16 cellular contexts compared by ENCODE assay signal in genomic region chr1:89831462-89832113, GRCh38. TPM values are rescaled to one million over a fixed set of nuclear protein-coding genes. Genes with fewer than 3 reads are reported as not detected.
DNase-seq lines count a peak whose midpoint lies in the region; ATAC-seq, FAIRE-seq and TF ChIP-seq lines count a peak whose summit lies in the region.
"Had no signal": no experiment of that assay in that cellular context is flagged by ENCODE, and none has a peak within 500 bp of the region (broad histone marks: within the 10 kb centered on the region; RNA-seq: fewer than 3 reads in every experiment).

No MANE protein-coding gene starts in this region.

- H3K79me2 ChIP-seq in neural cell (replicated peaks; ENCODE audit: insufficient read depth, low read length) = peaks cover 44% of the 10 kb centered on the region

- H3K9me3 Mint-ChIP-seq in endodermal cell (no peaks in the 10 kb centered on the region), progenitor cell of endocrine pancreas (ENCODE audit: low read depth) (no peaks in the 10 kb centered on the region)
- H3K9me3 Mint-ChIP-seq in natural killer cell treated with Interleukin-12 subunit alpha and Interleukin-12 subunit beta and Interleukin-15 and Interleukin-18, amount 100 ng/mL, for 72 hours = no peaks in the 10 kb centered on the region
- H3K9me3 Mint-ChIP-seq: activated naive CD4-positive, alpha-beta T cell treated with anti-CD3 and anti-CD28 coated beads, Interleukin-2, amount 10 ng/mL, durations not matched to agents 7 days and 5 days; T-helper 1 cell treated with Interleukin-12 subunit alpha and Interleukin-12 subunit beta and Interleukin-4 antibody, amounts not matched to agents 30 μg/mL and 1 μg/mL, for 36 hours had no signal

- H3K36me3 ChIP-seq in endodermal cell (ENCODE audit: control insufficient read depth, insufficient read depth, low read length) (no peaks in the 10 kb centered on the region), neural cell (ENCODE audit: insufficient read depth, low read length) (no peaks in the 10 kb centered on the region)
- H3K36me3 ChIP-seq: breast epithelium had no signal

- H3K4me3 ChIP-seq in A549 (no peak overlapping the region), endodermal cell (ENCODE audit: low read length) (no peak overlapping the region), neural cell (ENCODE audit: low read length) (peak overlapping the region; percentile 38)
- H3K4me3 ChIP-seq: breast epithelium, skin epidermis had no signal

- H3K9ac ChIP-seq in endodermal cell (ENCODE audit: extremely low read depth, low read length, poor library complexity, severe bottlenecking) = no peak overlapping the region
- H3K9ac ChIP-seq in neural cell (ENCODE audit: low read length) = peak overlapping the region; percentile 27

- H3K4me1 Mint-ChIP-seq in endodermal cell (peaks cover 22% of the 10 kb centered on the region), progenitor cell of endocrine pancreas (ENCODE audit: low read depth) (peaks cover 34% of the 10 kb centered on the region)
- H3K4me1 Mint-ChIP-seq in natural killer cell treated with Interleukin-12 subunit alpha and Interleukin-12 subunit beta and Interleukin-15 and Interleukin-18, amount 100 ng/mL, for 72 hours (ENCODE audit: low read depth in 2 of 2) = peaks cover 0 to 7% of the 10 kb centered on the region in 2 donors

- H3K4me2 ChIP-seq in A549 = peak overlapping the region; percentile 31
- no peak overlapping the region for H3K4me2 ChIP-seq in neural cell (ENCODE audit: low read length)

- H4K20me1 ChIP-seq in neural cell (ENCODE audit: insufficient read depth) = no peaks in the 10 kb centered on the region

- DNase-seq in A549 (ENCODE audit: low read depth in 1 of 2, low spot score in 1 of 2) (no peak), NCI-H2227 treated with DMSO at 0.1 percent for 48 hours (lab: John Stamatoyannopoulos, UW) (peak; percentile 25), endodermal cell (no peak), CD1c-positive myeloid dendritic cell (ENCODE audit: extremely low spot score) (no peak), progenitor cell of endocrine pancreas (ENCODE audit: low spot score, unreplicated experiment) (no peak)
- no peak for DNase-seq in natural killer cell treated with Interleukin-12 subunit alpha and Interleukin-12 subunit beta and Interleukin-15 and Interleukin-18, amount 100 ng/mL, for 72 hours (ENCODE audit: low spot score)
- DNase-seq: activated CD4-positive, alpha-beta T cell treated with anti-CD3 and anti-CD28 coated beads for 4 hours; activated naive CD4-positive, alpha-beta T cell treated with anti-CD3 and anti-CD28 coated beads, Interleukin-2, amount 10 ng/mL, durations not matched to agents 7 days and 5 days; Right ventricle myocardium superior; stimulated activated CD4-positive, alpha-beta T cell treated with anti-CD3 and anti-CD28 coated beads, Interleukin-4, amount 100 ng/mL, for 4 hours had no signal

- FAIRE-seq in A549 (lab: Jason Lieb, UNC) = no peak
- FAIRE-seq: H54 had no signal

- no peak overlapping the region for H3K27ac Mint-ChIP-seq in endodermal cell
- H3K27ac Mint-ChIP-seq in natural killer cell treated with Interleukin-12 subunit alpha and Interleukin-12 subunit beta and Interleukin-15 and Interleukin-18, amount 100 ng/mL, for 72 hours = no peak overlapping the region
- H3K27ac Mint-ChIP-seq in progenitor cell of endocrine pancreas = no peak overlapping the region
- H3K27ac Mint-ChIP-seq: activated naive CD4-positive, alpha-beta T cell treated with anti-CD3 and anti-CD28 coated beads, Interleukin-2, amount 10 ng/mL, durations not matched to agents 7 days and 5 days; T-helper 1 cell treated with Interleukin-12 subunit alpha and Interleukin-12 subunit beta and Interleukin-4 antibody, amounts not matched to agents 30 μg/mL and 1 μg/mL, for 36 hours had no signal

- H3K9me3 ChIP-seq in A549 (no peaks in the 10 kb centered on the region), endodermal cell (ENCODE audit: control insufficient read depth, low read length) (no peaks in the 10 kb centered on the region), neural cell (ENCODE audit: low read length) (no peaks in the 10 kb centered on the region)
- H3K9me3 ChIP-seq: breast epithelium had no signal

- no peak for TF ChIP-seq POLR2A in A549 (IDR thresholded peaks at IDR 0.05; ENCODE audit: low read length)

- H3K36me3 Mint-ChIP-seq in endodermal cell (ENCODE audit: low read depth) (peaks cover 7% of the 10 kb centered on the region), progenitor cell of endocrine pancreas (ENCODE audit: insufficient read depth) (peaks cover 6% of the 10 kb centered on the region)
- H3K36me3 Mint-ChIP-seq in natural killer cell treated with Interleukin-12 subunit alpha and Interleukin-12 subunit beta and Interleukin-15 and Interleukin-18, amount 100 ng/mL, for 72 hours = no peaks in the 10 kb centered on the region
- H3K36me3 Mint-ChIP-seq: activated naive CD4-positive, alpha-beta T cell treated with anti-CD3 and anti-CD28 coated beads, Interleukin-2, amount 10 ng/mL, durations not matched to agents 7 days and 5 days had no signal

- H3K4me1 ChIP-seq in A549 (peaks cover 61% of the 10 kb centered on the region), endodermal cell (ENCODE audit: control insufficient read depth, insufficient read depth, low read length) (peaks cover 2% of the 10 kb centered on the region)

- no peaks in the 10 kb centered on the region for H3F3A ChIP-seq in neural cell (ENCODE audit: insufficient read depth, low read length, poor library complexity, severe bottlenecking)

- H2AFZ ChIP-seq in neural cell (ENCODE audit: low read depth, low read length) = no peak overlapping the region

- H3K27ac ChIP-seq in A549 = no peak overlapping the region
- H3K27ac ChIP-seq in endodermal cell (ENCODE audit: low read depth, low read length) = peak overlapping the region; percentile 18
- H3K27ac ChIP-seq in neural cell (ENCODE audit: low read length) = no peak overlapping the region
- H3K27ac ChIP-seq: skin epidermis had no signal

- POLR2A ChIA-PET in A549 (lab: Yijun Ruan, JAX) = no interaction called here

- ATAC-seq in A549 (peak; percentile 43 to 52; a peak in 3 of 6 replicates), HG02970 (IDR thresholded peaks at IDR 0.05; ENCODE audit: low FRiP score, unreplicated experiment) (no peak)
- ATAC-seq in natural killer cell treated with Interleukin-12 subunit alpha and Interleukin-12 subunit beta and Interleukin-15 and Interleukin-18, amount 100 ng/mL, for 72 hours = no peak

- H3K27me3 Mint-ChIP-seq in endodermal cell (ENCODE audit: insufficient read depth) (no peaks in the 10 kb centered on the region), progenitor cell of endocrine pancreas (no peaks in the 10 kb centered on the region)
- no peaks in the 10 kb centered on the region for H3K27me3 Mint-ChIP-seq in natural killer cell treated with Interleukin-12 subunit alpha and Interleukin-12 subunit beta and Interleukin-15 and Interleukin-18, amount 100 ng/mL, for 72 hours

- no peak for TF ChIP-seq CTCF in A549 (IDR thresholded peaks at IDR 0.05)
- no peak for TF ChIP-seq CTCF in endodermal cell (conservative IDR thresholded peaks at IDR 0.05)
- TF ChIP-seq CTCF in neural cell (IDR thresholded peaks at IDR 0.05; ENCODE audit: poor library complexity, severe bottlenecking) = no peak
- TF ChIP-seq CTCF in progenitor cell of endocrine pancreas (IDR thresholded peaks at IDR 0.05; ENCODE audit: unreplicated experiment) = no peak

- H3K27me3 ChIP-seq in endodermal cell (ENCODE audit: control insufficient read depth, insufficient read depth, low read length, poor library complexity, severe bottlenecking) (no peaks in the 10 kb centered on the region), neural cell (ENCODE audit: insufficient read depth, low read depth, low read length) (no peaks in the 10 kb centered on the region)
- H3K27me3 ChIP-seq: breast epithelium had no signal

- CTCF ChIA-PET in A549 (lab: Yijun Ruan, JAX) = no interaction called here

- H3K4me3 Mint-ChIP-seq in endodermal cell (no peak overlapping the region), progenitor cell of endocrine pancreas (ENCODE audit: low read depth) (no peak overlapping the region)
- no peak overlapping the region for H3K4me3 Mint-ChIP-seq in natural killer cell treated with Interleukin-12 subunit alpha and Interleukin-12 subunit beta and Interleukin-15 and Interleukin-18, amount 100 ng/mL, for 72 hours
- H3K4me3 Mint-ChIP-seq: activated naive CD4-positive, alpha-beta T cell treated with anti-CD3 and anti-CD28 coated beads, Interleukin-2, amount 10 ng/mL, durations not matched to agents 7 days and 5 days; T-helper 1 cell treated with Interleukin-12 subunit alpha and Interleukin-12 subunit beta and Interleukin-4 antibody, amounts not matched to agents 30 μg/mL and 1 μg/mL, for 36 hours had no signal

- 67% methylated on average over 7 of the region's 7 CpGs for WGBS in A549 (ENCODE audit: missing lambda C conversion rate)
- WGBS in endodermal cell (ENCODE audit: insufficient coverage in 1 of 2, insufficient read length in 1 of 2), 2 experiments = 38 to 65% methylated on average over 4 to 6 of the region's 7 CpGs

- no peak for TF ChIP-seq EP300 in A549 (IDR thresholded peaks at IDR 0.05)
- TF ChIP-seq EP300 in neural cell (conservative IDR thresholded peaks at IDR 0.05; ENCODE audit: poor library complexity, severe bottlenecking) = no peak

- no peaks in the 10 kb centered on the region for H3K9me2 ChIP-seq in neural cell (ENCODE audit: insufficient read depth, low read length)

- TF ChIP-seq RAD21 in A549 (conservative IDR thresholded peaks at IDR 0.05 in 1 of 2, IDR thresholded peaks at IDR 0.05 in 1 of 2) (no peak), neural cell (conservative IDR thresholded peaks at IDR 0.05) (no peak)

TF ChIP-seq in A549, 52 proteins besides CTCF, POLR2A, EP300 and RAD21 (continues in another document):
- TF ChIP-seq RFX5 (IDR thresholded peaks at IDR 0.05) = no peak
- no peak for TF ChIP-seq HOXB5 (CRISPR knock-in tag; IDR thresholded peaks at IDR 0.05)
- TF ChIP-seq CBX8 (IDR thresholded peaks at IDR 0.05) = no peak

TF ChIP-seq in neural cell, 6 proteins besides CTCF, POLR2A, EP300 and RAD21 (continues in another document):
- TF ChIP-seq POLR2AphosphoS5 (IDR thresholded peaks at IDR 0.05) = no peak
- TF ChIP-seq EZH2 (IDR thresholded peaks at IDR 0.05; ENCODE audit: borderline replicate concordance, insufficient read depth, low read length, poor library complexity, severe bottlenecking) = no peak
- no peak for TF ChIP-seq TAF1 (IDR thresholded peaks at IDR 0.05; ENCODE audit: low read depth)

RNA-seq across cellular contexts. Expression of gene LRRC8D, which starts 10.8 kb away (rescaled TPM):
- polyA plus RNA-seq in A549 (2011; rRNA removed) = 76.7 and 77.4 TPM in 2 replicates
- polyA plus RNA-seq in A549 (2012; cell fraction: cytosol; rRNA removed) = 40.4 and 48.8 TPM in 2 replicates
- polyA plus RNA-seq in A549 (2012; cell fraction: nucleus; rRNA removed) = 32.9 and 46.0 TPM in 2 replicates
- polyA plus RNA-seq in A549 (2017; fragmentation: RNase III; extraction: RNeasy Plus Mini Kit Qiagen cat#74134 plus additional on column Dnase treatment) = 41.8 to 49.7 TPM (median 47.0 TPM) in 3 replicates
- 77.8 and 84.0 TPM in 2 replicates for polyA minus RNA-seq in A549 (2011; rRNA and poly(A)+ RNA removed)
- 10 to 100 TPM; 23.8 to 33.8 TPM for total RNA-seq in endodermal cell
- 26.5 TPM for polyA plus RNA-seq in endodermal cell (2013, experiment 1 of 2)
- 21.1 TPM for polyA plus RNA-seq in endodermal cell (2013, experiment 2 of 2)
- polyA plus RNA-seq in neural cell = 39.9 and 43.7 TPM in 2 replicates
- 82.0 and 84.9 TPM in 2 replicates for polyA minus RNA-seq in neural cell
- 10 to 100 TPM; 19.8 to 27.3 TPM for total RNA-seq in natural killer cell treated with Interleukin-12 subunit alpha and Interleukin-12 subunit beta and Interleukin-15 and Interleukin-18, amount 100 ng/mL, for 72 hours
- 41.2 and 42.1 TPM in 2 replicates for total RNA-seq in progenitor cell of endocrine pancreas

Comparison
In these comparisons a context has a peak if more than half of its experiments do, and no peak if none do; other contexts are left out.
1. ATAC-seq: peak in A549 (2 of 2); none in HG02970 (single experiment) and natural killer cell treated with Interleukin-12 subunit alpha and Interleukin-12 subunit beta and Interleukin-15 and Interleukin-18, amount 100 ng/mL, for 72 hours (0 of 2).